1 cellular context compared by ENCODE assay signal in the genomic region with DNA sequence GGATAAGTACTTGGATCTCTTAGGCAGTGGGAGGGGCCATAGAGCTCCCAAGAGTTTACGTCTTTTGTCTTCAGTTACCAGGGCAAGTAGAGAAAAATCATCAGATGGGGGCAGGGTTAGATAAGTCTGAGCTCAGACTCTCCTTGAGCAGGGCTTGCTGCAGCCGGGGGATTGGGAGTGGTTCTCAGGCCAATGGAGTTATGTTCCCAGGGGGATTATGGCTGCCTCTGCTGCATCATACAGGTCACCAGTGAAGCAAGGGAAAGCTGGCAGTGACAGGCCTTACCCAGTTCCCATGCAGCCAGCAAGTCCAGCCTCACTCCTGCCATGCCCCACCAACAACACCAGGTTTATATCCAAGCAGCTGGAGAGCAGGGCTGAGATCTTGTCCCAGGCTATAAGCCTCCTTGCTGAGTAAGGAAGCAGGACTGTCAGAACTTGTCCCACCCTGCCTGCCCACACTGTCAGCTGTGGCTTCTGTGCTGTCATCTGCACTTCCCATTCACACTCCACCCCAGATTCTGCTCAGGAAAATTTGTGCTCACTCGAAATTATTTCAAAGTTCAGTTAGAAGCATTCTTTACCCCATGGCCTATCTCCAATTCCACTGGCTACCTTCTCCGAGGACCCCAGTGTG.
TF ChIP-seq lines count a peak whose summit lies in the region.

No MANE protein-coding gene starts in this region.

TF ChIP-seq in H1, 55 proteins besides CTCF, POLR2A, EP300 and RAD21:
- TF ChIP-seq, protein P1, sequence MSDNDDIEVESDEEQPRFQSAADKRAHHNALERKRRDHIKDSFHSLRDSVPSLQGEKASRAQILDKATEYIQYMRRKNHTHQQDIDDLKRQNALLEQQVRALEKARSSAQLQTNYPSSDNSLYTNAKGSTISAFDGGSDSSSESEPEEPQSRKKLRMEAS (IDR thresholded peaks at IDR 0.05): no peak
- TF ChIP-seq SIX5 (IDR thresholded peaks at IDR 0.05; ENCODE audit: low read depth, low read length) (no peak), KDM1A (IDR thresholded peaks at IDR 0.05; ENCODE audit: borderline replicate concordance, low read length) (no peak), CTBP2 (IDR thresholded peaks at IDR 0.05; ENCODE audit: borderline replicate concordance, insufficient read depth, insufficient read length, low read length) (no peak), ASH2L (IDR thresholded peaks at IDR 0.05; ENCODE audit: low read length) (no peak), CBX5 (IDR thresholded peaks at IDR 0.05; ENCODE audit: low read depth, low read length) (no peak), RFX5 (IDR thresholded peaks at IDR 0.05; ENCODE audit: borderline replicate concordance, low read depth, low read length) (no peak), KDM4A (IDR thresholded peaks at IDR 0.05; ENCODE audit: low read depth, low read length, severe bottlenecking) (no peak)
- TF ChIP-seq, protein P2, sequence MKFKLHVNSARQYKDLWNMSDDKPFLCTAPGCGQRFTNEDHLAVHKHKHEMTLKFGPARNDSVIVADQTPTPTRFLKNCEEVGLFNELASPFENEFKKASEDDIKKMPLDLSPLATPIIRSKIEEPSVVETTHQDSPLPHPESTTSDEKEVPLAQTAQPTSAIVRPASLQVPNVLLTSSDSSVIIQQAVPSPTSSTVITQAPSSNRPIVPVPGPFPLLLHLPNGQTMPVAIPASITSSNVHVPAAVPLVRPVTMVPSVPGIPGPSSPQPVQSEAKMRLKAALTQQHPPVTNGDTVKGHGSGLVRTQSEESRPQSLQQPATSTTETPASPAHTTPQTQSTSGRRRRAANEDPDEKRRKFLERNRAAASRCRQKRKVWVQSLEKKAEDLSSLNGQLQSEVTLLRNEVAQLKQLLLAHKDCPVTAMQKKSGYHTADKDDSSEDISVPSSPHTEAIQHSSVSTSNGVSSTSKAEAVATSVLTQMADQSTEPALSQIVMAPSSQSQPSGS (IDR thresholded peaks at IDR 0.05; ENCODE audit: low read length): no peak
- TF ChIP-seq, protein P3, sequence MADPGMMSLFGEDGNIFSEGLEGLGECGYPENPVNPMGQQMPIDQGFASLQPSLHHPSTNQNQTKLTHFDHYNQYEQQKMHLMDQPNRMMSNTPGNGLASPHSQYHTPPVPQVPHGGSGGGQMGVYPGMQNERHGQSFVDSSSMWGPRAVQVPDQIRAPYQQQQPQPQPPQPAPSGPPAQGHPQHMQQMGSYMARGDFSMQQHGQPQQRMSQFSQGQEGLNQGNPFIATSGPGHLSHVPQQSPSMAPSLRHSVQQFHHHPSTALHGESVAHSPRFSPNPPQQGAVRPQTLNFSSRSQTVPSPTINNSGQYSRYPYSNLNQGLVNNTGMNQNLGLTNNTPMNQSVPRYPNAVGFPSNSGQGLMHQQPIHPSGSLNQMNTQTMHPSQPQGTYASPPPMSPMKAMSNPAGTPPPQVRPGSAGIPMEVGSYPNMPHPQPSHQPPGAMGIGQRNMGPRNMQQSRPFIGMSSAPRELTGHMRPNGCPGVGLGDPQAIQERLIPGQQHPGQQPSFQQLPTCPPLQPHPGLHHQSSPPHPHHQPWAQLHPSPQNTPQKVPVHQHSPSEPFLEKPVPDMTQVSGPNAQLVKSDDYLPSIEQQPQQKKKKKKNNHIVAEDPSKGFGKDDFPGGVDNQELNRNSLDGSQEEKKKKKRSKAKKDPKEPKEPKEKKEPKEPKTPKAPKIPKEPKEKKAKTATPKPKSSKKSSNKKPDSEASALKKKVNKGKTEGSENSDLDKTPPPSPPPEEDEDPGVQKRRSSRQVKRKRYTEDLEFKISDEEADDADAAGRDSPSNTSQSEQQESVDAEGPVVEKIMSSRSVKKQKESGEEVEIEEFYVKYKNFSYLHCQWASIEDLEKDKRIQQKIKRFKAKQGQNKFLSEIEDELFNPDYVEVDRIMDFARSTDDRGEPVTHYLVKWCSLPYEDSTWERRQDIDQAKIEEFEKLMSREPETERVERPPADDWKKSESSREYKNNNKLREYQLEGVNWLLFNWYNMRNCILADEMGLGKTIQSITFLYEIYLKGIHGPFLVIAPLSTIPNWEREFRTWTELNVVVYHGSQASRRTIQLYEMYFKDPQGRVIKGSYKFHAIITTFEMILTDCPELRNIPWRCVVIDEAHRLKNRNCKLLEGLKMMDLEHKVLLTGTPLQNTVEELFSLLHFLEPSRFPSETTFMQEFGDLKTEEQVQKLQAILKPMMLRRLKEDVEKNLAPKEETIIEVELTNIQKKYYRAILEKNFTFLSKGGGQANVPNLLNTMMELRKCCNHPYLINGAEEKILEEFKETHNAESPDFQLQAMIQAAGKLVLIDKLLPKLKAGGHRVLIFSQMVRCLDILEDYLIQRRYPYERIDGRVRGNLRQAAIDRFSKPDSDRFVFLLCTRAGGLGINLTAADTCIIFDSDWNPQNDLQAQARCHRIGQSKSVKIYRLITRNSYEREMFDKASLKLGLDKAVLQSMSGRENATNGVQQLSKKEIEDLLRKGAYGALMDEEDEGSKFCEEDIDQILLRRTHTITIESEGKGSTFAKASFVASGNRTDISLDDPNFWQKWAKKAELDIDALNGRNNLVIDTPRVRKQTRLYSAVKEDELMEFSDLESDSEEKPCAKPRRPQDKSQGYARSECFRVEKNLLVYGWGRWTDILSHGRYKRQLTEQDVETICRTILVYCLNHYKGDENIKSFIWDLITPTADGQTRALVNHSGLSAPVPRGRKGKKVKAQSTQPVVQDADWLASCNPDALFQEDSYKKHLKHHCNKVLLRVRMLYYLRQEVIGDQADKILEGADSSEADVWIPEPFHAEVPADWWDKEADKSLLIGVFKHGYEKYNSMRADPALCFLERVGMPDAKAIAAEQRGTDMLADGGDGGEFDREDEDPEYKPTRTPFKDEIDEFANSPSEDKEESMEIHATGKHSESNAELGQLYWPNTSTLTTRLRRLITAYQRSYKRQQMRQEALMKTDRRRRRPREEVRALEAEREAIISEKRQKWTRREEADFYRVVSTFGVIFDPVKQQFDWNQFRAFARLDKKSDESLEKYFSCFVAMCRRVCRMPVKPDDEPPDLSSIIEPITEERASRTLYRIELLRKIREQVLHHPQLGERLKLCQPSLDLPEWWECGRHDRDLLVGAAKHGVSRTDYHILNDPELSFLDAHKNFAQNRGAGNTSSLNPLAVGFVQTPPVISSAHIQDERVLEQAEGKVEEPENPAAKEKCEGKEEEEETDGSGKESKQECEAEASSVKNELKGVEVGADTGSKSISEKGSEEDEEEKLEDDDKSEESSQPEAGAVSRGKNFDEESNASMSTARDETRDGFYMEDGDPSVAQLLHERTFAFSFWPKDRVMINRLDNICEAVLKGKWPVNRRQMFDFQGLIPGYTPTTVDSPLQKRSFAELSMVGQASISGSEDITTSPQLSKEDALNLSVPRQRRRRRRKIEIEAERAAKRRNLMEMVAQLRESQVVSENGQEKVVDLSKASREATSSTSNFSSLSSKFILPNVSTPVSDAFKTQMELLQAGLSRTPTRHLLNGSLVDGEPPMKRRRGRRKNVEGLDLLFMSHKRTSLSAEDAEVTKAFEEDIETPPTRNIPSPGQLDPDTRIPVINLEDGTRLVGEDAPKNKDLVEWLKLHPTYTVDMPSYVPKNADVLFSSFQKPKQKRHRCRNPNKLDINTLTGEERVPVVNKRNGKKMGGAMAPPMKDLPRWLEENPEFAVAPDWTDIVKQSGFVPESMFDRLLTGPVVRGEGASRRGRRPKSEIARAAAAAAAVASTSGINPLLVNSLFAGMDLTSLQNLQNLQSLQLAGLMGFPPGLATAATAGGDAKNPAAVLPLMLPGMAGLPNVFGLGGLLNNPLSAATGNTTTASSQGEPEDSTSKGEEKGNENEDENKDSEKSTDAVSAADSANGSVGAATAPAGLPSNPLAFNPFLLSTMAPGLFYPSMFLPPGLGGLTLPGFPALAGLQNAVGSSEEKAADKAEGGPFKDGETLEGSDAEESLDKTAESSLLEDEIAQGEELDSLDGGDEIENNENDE (IDR thresholded peaks at IDR 0.05; ENCODE audit: insufficient replicate concordance, low read length): no peak
TF ChIP-seq in H1: peak in this region for 0.
